12 cellular contexts compared by ENCODE assay signal in the genomic region with DNA sequence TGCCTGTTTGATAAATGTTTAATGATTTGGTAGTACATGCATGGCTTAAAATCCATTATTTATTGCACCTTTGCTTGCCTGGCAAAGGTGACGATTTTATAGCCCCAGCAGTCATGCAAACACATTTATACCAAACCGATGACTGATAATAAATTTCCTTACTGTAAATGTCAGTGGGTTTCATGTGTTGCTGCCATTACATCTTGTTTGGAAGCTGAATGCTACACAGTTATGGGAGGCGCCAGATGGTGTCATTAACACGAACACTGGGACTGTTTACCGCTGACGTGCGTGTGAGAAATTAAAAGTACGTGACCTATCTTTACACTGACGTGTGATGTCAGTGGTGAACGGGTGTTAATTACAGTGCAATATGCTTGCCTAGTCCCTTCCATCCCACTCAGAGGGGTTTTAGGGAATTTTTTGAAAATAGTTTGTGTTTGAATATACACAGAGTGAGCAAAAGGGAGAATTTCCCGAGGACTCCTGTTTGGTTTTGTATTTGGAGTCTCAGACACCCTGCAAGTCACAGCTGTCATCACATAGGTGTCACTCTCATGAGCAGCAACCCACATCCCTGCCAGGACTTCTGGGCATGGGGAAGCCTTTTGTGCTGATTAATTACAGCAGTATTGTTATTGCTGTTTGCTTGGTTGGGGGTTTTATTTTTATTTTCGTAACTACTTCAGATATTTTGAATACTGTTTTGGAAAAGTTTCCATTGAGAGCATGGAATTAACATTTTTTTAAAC.
A peak's percentile ranks its signal among the peaks of the same experiment; 100 is the strongest.
DNase-seq lines count a peak whose midpoint lies in the region; ATAC-seq lines count a peak whose summit lies in the region.
"Had no signal": no experiment of that assay in that cellular context is flagged by ENCODE, and none has a peak within 500 bp of the region (broad histone marks: within the 10 kb centered on the region; RNA-seq: fewer than 3 reads in every experiment).

No MANE protein-coding gene starts in this region.

- DNase-seq in COLO668 (lab: John Stamatoyannopoulos, UW; ENCODE audit: unreplicated experiment) (peak; percentile 88), NCI-H1436 treated with DMSO at 0.1 percent for 48 hours (lab: John Stamatoyannopoulos, UW) (peak; percentile 62), NCI-H748 (lab: John Stamatoyannopoulos, UW; ENCODE audit: unreplicated experiment) (peak; percentile 99), left cardiac atrium (peak; percentile 46), cortex of kidney (lab: John Stamatoyannopoulos, UW) (no peak), NCI-H226 (no peak)
- no peak for DNase-seq in stimulated activated naive CD8-positive, alpha-beta T cell treated with anti-CD3 and anti-CD28 coated beads, Interleukin-15, Interleukin-2, amounts not matched to agents 100 U/mL and 50 U/mL, for 24 hours
- DNase-seq: Calu3; IMR-90; NK-92 treated with Interleukin-12 subunit alpha and Interleukin-12 subunit beta, amount 100 ng/mL, for 24 hours; upper lobe of right lung had no signal

- ATAC-seq in left cardiac atrium (peak; percentile 89 to 93), HG03342 (IDR thresholded peaks at IDR 0.05; ENCODE audit: unreplicated experiment) (no peak)
- no peak for ATAC-seq in stimulated activated naive CD8-positive, alpha-beta T cell treated with anti-CD3 and anti-CD28 coated beads, Interleukin-15, Interleukin-2, amounts not matched to agents 100 U/mL and 50 U/mL, for 24 hours
- ATAC-seq: upper lobe of right lung had no signal

- intact Hi-C loops in left cardiac atrium (cut with DNase I): no loop called here

Comparison
In these comparisons a context has a peak if more than half of its experiments do, and no peak if none do; other contexts are left out.
1. DNase-seq: peak in COLO668 (single experiment), NCI-H1436 treated with DMSO at 0.1 percent for 48 hours (single experiment), NCI-H748 (single experiment) and left cardiac atrium (single experiment); none in cortex of kidney (single experiment), stimulated activated naive CD8-positive, alpha-beta T cell treated with anti-CD3 and anti-CD28 coated beads, Interleukin-15, Interleukin-2, amounts not matched to agents 100 U/mL and 50 U/mL, for 24 hours (single experiment) and NCI-H226 (single experiment).
2. ATAC-seq: peak in left cardiac atrium (2 of 2); none in HG03342 (single experiment) and stimulated activated naive CD8-positive, alpha-beta T cell treated with anti-CD3 and anti-CD28 coated beads, Interleukin-15, Interleukin-2, amounts not matched to agents 100 U/mL and 50 U/mL, for 24 hours (single experiment).